8 cellular contexts compared by ENCODE assay signal in the genomic region with DNA sequence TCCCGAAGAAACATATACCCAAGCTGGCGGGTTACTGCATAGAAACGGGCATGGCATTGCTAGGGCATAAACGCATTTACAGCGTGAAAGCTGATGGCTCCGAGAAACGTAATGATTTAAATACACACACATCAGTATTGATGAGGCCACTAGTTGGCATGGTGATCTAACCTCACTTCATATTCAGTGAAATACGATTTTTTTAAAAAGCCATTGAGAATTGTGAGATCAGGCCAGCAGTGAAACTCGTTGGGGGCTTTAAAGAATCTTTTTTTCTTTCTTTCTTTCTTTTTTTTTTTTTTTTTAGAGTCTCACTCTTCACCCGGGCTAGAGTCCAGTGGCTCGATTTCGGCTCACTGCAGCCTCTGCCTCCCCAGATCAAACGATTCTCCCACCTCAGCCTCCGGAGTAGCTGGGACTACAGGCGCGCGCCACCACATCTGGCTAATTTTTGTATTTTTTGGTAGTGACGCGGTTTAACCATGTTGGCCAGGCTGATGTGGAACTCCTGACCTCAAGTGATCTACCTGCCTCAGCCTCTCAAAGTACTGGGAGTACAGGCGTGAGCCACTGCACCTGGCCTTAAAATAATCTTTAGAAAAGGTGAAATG. TPM values are rescaled to one million over a fixed set of nuclear protein-coding genes. Genes with fewer than 3 reads are reported as not detected.
DNase-seq lines count a peak whose midpoint lies in the region; ATAC-seq and TF ChIP-seq lines count a peak whose summit lies in the region.

No MANE protein-coding gene starts in this region.

- CTCF ChIA-PET in A673 (lab: Charles Lee), result no interaction called here

- H3K4me3 ChIP-seq in A673 (ENCODE audit: low read depth, low read length, poor library complexity, severe bottlenecking) (peak overlapping the region; percentile 57), cardiac fibroblast (replicated peaks in 1 of 2; ENCODE audit: low read depth in 2 of 2, low read length in 2 of 2) (peak overlapping the region; percentile 57 to 59), mucosa of rectum (ENCODE audit: low read length in 2 of 2) (peak overlapping the region; percentile 64 to 80)

- ATAC-seq in HG02798 (IDR thresholded peaks at IDR 0.05; ENCODE audit: poor library complexity, unreplicated experiment), result peak; percentile 1
- no peak for ATAC-seq in GM19467 (IDR thresholded peaks at IDR 0.05; ENCODE audit: unreplicated experiment)
- ATAC-seq in HG02759 (IDR thresholded peaks at IDR 0.05; ENCODE audit: unreplicated experiment), result no peak

- TF ChIP-seq CTCF in A673 (conservative IDR thresholded peaks at IDR 0.05; ENCODE audit: low read depth, low read length) (no peak), cardiac fibroblast (IDR thresholded peaks at IDR 0.05; ENCODE audit: low read depth, low read length) (no peak)

- intact Hi-C loops in A673 (cut with micrococcal nuclease; ENCODE audit: unreplicated experiment), result no loop called here

- POLR2A ChIA-PET in A673 (lab: Charles Lee; ENCODE audit: low non-redundant PET), result no interaction called here

- H3K4me1 ChIP-seq in A673 (ENCODE audit: insufficient read depth, low read length, poor library complexity, severe bottlenecking) (no peaks in the 10 kb centered on the region), mucosa of rectum (ENCODE audit: control insufficient read depth in 2 of 2, insufficient read depth in 2 of 2, low read length in 2 of 2) (peaks cover 0 to 7% of the 10 kb centered on the region in 2 donors)

- DNase-seq in A673 (ENCODE audit: low spot score) (no peak), cardiac fibroblast (ENCODE audit: low read depth in 2 of 2) (no peak), NCI-H82 (lab: John Stamatoyannopoulos, UW) (no peak), NCI-H526 treated with DMSO at 0.1 percent for 48 hours (lab: John Stamatoyannopoulos, UW) (no peak)

- H3K9me3 ChIP-seq in A673 (ENCODE audit: low read depth, low read length, poor library complexity, severe bottlenecking) (no peaks in the 10 kb centered on the region), mucosa of rectum (ENCODE audit: control insufficient read depth in 2 of 2, low read length in 2 of 2) (no peaks in the 10 kb centered on the region)

- H3K27ac ChIP-seq in A673 (ENCODE audit: low read depth, low read length, poor library complexity, severe bottlenecking) (no peak overlapping the region), mucosa of rectum (ENCODE audit: low read depth in 2 of 2, low read length in 2 of 2) (peak overlapping the region; percentile 96 to 98)

- no peaks in the 10 kb centered on the region for H3K36me3 ChIP-seq in A673 (ENCODE audit: insufficient read depth, low read length, poor library complexity, severe bottlenecking)
- no peaks in the 10 kb centered on the region for H3K36me3 ChIP-seq in mucosa of rectum (ENCODE audit: control insufficient read depth in 2 of 2, insufficient read depth in 2 of 2, low read length in 2 of 2)

- no TSS peak for BruUV-seq in A673 (replicated peaks; lab: Mats Ljungman, UMichigan)

- peak overlapping the region; percentile 85 for H3K9ac ChIP-seq in mucosa of rectum (ENCODE audit: low read depth in 1 of 2, low read length in 2 of 2)

- H3K27me3 ChIP-seq in A673 (replicated peaks; ENCODE audit: insufficient read depth, low read depth, low read length, poor library complexity), result no peaks in the 10 kb centered on the region
- no peaks in the 10 kb centered on the region for H3K27me3 ChIP-seq in mucosa of rectum (ENCODE audit: control insufficient read depth in 2 of 2, insufficient read depth in 2 of 2, low read length in 2 of 2)

RNA-seq across cellular contexts. Expression of a gene that starts 2.4 kb away (rescaled TPM):
- total RNA-seq in A673 (2021), result 11.4 and 12.0 TPM in 2 replicates
